1 cellular context compared by ENCODE assay signal in the genomic region with DNA sequence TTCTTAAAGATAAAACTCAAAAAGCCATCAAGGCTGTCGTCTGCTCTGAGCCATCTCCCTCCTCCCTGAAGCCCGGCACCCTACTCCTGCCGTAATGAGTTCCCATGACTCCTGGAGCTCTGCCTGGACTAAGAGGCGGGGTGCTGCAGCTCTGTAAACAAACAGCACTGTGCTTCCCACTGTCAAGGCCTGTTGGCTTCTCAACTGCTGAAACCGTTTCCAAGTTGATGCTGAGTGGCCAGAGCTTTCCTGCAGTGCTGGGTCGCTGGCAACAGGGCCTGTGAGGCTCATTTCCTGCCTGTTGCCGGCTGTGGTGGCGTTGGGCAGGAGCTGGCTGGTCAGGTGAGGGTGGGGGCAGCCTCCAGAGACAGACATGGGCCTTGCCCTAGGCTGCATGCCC.
TF ChIP-seq lines count a peak whose summit lies in the region.

No MANE protein-coding gene starts in this region.

TF ChIP-seq in HepG2, 621 proteins besides CTCF, POLR2A, EP300 and RAD21 (continued from another document and continues in another):
- TF ChIP-seq, protein P1, sequence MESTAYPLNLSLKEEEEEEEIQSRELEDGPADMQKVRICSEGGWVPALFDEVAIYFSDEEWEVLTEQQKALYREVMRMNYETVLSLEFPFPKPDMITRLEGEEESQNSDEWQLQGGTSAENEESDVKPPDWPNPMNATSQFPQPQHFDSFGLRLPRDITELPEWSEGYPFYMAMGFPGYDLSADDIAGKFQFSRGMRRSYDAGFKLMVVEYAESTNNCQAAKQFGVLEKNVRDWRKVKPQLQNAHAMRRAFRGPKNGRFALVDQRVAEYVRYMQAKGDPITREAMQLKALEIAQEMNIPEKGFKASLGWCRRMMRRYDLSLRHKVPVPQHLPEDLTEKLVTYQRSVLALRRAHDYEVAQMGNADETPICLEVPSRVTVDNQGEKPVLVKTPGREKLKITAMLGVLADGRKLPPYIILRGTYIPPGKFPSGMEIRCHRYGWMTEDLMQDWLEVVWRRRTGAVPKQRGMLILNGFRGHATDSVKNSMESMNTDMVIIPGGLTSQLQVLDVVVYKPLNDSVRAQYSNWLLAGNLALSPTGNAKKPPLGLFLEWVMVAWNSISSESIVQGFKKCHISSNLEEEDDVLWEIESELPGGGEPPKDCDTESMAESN (CRISPR knock-in tag; conservative IDR thresholded peaks at IDR 0.05), result no peak
- TF ChIP-seq, protein P2, sequence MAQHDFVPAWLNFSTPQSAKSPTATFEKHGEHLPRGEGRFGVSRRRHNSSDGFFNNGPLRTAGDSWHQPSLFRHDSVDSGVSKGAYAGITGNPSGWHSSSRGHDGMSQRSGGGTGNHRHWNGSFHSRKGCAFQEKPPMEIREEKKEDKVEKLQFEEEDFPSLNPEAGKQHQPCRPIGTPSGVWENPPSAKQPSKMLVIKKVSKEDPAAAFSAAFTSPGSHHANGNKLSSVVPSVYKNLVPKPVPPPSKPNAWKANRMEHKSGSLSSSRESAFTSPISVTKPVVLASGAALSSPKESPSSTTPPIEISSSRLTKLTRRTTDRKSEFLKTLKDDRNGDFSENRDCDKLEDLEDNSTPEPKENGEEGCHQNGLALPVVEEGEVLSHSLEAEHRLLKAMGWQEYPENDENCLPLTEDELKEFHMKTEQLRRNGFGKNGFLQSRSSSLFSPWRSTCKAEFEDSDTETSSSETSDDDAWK (CRISPR knock-in tag; IDR thresholded peaks at IDR 0.05), result no peak
- TF ChIP-seq ZNF556 (CRISPR knock-in tag; IDR thresholded peaks at IDR 0.05; ENCODE audit: borderline replicate concordance) (no peak), NFKB2 (CRISPR knock-in tag; IDR thresholded peaks at IDR 0.05; ENCODE audit: borderline replicate concordance) (no peak), TBX3 (IDR thresholded peaks at IDR 0.05; ENCODE audit: borderline replicate concordance) (no peak), NFKBIZ (CRISPR knock-in tag; IDR thresholded peaks at IDR 0.05) (no peak), ZNF790 (CRISPR knock-in tag; IDR thresholded peaks at IDR 0.05; ENCODE audit: borderline replicate concordance) (no peak), ZNF501 (CRISPR knock-in tag; IDR thresholded peaks at IDR 0.05) (no peak), MAFF (IDR thresholded peaks at IDR 0.05; ENCODE audit: low read depth, low read length) (no peak), ZFX (CRISPR knock-in tag; IDR thresholded peaks at IDR 0.05; ENCODE audit: low read depth) (peak; percentile 72), ZFP82 (CRISPR knock-in tag; IDR thresholded peaks at IDR 0.05; ENCODE audit: borderline replicate concordance) (no peak), KAT7 (CRISPR knock-in tag; IDR thresholded peaks at IDR 0.05; ENCODE audit: borderline replicate concordance) (no peak), FOXO1 (CRISPR knock-in tag; IDR thresholded peaks at IDR 0.05) (peak; percentile 13; the same call in 1 of the 2 replicates), GABPA (IDR thresholded peaks at IDR 0.05; ENCODE audit: low read depth, low read length) (no peak), GABPA (CRISPR knock-in tag; IDR thresholded peaks at IDR 0.05; ENCODE audit: low read depth) (no peak), NONO (IDR thresholded peaks at IDR 0.05) (no peak), NONO (CRISPR knock-in tag; conservative IDR thresholded peaks at IDR 0.05) (no peak), MBNL3 (CRISPR knock-in tag; conservative IDR thresholded peaks at IDR 0.05) (no peak), IKZF4 (CRISPR knock-in tag; IDR thresholded peaks at IDR 0.05; ENCODE audit: borderline replicate concordance, low read depth, not compliant biosample characterization) (no peak), ZNF136 (CRISPR knock-in tag; IDR thresholded peaks at IDR 0.05; ENCODE audit: low read depth) (no peak)
- TF ChIP-seq, protein P3, sequence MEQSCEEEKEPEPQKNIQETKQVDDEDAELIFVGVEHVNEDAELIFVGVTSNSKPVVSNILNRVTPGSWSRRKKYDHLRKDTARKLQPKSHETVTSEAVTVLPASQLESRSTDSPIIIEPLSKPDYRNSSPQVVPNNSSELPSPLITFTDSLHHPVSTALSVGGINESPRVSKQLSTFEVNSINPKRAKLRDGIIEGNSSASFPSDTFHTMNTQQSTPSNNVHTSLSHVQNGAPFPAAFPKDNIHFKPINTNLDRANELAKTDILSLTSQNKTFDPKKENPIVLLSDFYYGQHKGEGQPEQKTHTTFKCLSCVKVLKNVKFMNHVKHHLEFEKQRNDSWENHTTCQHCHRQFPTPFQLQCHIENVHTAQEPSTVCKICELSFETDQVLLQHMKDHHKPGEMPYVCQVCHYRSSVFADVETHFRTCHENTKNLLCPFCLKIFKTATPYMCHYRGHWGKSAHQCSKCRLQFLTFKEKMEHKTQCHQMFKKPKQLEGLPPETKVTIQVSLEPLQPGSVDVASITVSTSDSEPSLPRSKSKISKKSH (CRISPR knock-in tag; IDR thresholded peaks at IDR 0.05; ENCODE audit: borderline replicate concordance), result no peak
- TF ChIP-seq, protein P4, sequence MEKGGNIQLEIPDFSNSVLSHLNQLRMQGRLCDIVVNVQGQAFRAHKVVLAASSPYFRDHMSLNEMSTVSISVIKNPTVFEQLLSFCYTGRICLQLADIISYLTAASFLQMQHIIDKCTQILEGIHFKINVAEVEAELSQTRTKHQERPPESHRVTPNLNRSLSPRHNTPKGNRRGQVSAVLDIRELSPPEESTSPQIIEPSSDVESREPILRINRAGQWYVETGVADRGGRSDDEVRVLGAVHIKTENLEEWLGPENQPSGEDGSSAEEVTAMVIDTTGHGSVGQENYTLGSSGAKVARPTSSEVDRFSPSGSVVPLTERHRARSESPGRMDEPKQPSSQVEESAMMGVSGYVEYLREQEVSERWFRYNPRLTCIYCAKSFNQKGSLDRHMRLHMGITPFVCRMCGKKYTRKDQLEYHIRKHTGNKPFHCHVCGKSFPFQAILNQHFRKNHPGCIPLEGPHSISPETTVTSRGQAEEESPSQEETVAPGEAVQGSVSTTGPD (CRISPR knock-in tag; IDR thresholded peaks at IDR 0.05), result no peak
- TF ChIP-seq, protein P5, sequence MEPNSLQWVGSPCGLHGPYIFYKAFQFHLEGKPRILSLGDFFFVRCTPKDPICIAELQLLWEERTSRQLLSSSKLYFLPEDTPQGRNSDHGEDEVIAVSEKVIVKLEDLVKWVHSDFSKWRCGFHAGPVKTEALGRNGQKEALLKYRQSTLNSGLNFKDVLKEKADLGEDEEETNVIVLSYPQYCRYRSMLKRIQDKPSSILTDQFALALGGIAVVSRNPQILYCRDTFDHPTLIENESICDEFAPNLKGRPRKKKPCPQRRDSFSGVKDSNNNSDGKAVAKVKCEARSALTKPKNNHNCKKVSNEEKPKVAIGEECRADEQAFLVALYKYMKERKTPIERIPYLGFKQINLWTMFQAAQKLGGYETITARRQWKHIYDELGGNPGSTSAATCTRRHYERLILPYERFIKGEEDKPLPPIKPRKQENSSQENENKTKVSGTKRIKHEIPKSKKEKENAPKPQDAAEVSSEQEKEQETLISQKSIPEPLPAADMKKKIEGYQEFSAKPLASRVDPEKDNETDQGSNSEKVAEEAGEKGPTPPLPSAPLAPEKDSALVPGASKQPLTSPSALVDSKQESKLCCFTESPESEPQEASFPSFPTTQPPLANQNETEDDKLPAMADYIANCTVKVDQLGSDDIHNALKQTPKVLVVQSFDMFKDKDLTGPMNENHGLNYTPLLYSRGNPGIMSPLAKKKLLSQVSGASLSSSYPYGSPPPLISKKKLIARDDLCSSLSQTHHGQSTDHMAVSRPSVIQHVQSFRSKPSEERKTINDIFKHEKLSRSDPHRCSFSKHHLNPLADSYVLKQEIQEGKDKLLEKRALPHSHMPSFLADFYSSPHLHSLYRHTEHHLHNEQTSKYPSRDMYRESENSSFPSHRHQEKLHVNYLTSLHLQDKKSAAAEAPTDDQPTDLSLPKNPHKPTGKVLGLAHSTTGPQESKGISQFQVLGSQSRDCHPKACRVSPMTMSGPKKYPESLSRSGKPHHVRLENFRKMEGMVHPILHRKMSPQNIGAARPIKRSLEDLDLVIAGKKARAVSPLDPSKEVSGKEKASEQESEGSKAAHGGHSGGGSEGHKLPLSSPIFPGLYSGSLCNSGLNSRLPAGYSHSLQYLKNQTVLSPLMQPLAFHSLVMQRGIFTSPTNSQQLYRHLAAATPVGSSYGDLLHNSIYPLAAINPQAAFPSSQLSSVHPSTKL (CRISPR knock-in tag; IDR thresholded peaks at IDR 0.05), result 0 out of 2 replicates have a peak, but pooled peaks have one; percentile 15
- TF ChIP-seq, protein P6, sequence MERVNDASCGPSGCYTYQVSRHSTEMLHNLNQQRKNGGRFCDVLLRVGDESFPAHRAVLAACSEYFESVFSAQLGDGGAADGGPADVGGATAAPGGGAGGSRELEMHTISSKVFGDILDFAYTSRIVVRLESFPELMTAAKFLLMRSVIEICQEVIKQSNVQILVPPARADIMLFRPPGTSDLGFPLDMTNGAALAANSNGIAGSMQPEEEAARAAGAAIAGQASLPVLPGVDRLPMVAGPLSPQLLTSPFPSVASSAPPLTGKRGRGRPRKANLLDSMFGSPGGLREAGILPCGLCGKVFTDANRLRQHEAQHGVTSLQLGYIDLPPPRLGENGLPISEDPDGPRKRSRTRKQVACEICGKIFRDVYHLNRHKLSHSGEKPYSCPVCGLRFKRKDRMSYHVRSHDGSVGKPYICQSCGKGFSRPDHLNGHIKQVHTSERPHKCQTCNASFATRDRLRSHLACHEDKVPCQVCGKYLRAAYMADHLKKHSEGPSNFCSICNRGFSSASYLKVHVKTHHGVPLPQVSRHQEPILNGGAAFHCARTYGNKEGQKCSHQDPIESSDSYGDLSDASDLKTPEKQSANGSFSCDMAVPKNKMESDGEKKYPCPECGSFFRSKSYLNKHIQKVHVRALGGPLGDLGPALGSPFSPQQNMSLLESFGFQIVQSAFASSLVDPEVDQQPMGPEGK (CRISPR knock-in tag; IDR thresholded peaks at IDR 0.05), result no peak
- TF ChIP-seq, protein P7, sequence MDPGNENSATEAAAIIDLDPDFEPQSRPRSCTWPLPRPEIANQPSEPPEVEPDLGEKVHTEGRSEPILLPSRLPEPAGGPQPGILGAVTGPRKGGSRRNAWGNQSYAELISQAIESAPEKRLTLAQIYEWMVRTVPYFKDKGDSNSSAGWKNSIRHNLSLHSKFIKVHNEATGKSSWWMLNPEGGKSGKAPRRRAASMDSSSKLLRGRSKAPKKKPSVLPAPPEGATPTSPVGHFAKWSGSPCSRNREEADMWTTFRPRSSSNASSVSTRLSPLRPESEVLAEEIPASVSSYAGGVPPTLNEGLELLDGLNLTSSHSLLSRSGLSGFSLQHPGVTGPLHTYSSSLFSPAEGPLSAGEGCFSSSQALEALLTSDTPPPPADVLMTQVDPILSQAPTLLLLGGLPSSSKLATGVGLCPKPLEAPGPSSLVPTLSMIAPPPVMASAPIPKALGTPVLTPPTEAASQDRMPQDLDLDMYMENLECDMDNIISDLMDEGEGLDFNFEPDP (CRISPR knock-in tag; conservative IDR thresholded peaks at IDR 0.05), result no peak
- TF ChIP-seq, protein P8, sequence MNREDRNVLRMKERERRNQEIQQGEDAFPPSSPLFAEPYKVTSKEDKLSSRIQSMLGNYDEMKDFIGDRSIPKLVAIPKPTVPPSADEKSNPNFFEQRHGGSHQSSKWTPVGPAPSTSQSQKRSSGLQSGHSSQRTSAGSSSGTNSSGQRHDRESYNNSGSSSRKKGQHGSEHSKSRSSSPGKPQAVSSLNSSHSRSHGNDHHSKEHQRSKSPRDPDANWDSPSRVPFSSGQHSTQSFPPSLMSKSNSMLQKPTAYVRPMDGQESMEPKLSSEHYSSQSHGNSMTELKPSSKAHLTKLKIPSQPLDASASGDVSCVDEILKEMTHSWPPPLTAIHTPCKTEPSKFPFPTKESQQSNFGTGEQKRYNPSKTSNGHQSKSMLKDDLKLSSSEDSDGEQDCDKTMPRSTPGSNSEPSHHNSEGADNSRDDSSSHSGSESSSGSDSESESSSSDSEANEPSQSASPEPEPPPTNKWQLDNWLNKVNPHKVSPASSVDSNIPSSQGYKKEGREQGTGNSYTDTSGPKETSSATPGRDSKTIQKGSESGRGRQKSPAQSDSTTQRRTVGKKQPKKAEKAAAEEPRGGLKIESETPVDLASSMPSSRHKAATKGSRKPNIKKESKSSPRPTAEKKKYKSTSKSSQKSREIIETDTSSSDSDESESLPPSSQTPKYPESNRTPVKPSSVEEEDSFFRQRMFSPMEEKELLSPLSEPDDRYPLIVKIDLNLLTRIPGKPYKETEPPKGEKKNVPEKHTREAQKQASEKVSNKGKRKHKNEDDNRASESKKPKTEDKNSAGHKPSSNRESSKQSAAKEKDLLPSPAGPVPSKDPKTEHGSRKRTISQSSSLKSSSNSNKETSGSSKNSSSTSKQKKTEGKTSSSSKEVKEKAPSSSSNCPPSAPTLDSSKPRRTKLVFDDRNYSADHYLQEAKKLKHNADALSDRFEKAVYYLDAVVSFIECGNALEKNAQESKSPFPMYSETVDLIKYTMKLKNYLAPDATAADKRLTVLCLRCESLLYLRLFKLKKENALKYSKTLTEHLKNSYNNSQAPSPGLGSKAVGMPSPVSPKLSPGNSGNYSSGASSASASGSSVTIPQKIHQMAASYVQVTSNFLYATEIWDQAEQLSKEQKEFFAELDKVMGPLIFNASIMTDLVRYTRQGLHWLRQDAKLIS (CRISPR knock-in tag; IDR thresholded peaks at IDR 0.05), result no peak
- TF ChIP-seq, protein P9, sequence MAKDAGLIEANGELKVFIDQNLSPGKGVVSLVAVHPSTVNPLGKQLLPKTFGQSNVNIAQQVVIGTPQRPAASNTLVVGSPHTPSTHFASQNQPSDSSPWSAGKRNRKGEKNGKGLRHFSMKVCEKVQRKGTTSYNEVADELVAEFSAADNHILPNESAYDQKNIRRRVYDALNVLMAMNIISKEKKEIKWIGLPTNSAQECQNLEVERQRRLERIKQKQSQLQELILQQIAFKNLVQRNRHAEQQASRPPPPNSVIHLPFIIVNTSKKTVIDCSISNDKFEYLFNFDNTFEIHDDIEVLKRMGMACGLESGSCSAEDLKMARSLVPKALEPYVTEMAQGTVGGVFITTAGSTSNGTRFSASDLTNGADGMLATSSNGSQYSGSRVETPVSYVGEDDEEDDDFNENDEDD (CRISPR knock-in tag; IDR thresholded peaks at IDR 0.05; ENCODE audit: borderline replicate concordance), result no peak
- TF ChIP-seq, protein P10, sequence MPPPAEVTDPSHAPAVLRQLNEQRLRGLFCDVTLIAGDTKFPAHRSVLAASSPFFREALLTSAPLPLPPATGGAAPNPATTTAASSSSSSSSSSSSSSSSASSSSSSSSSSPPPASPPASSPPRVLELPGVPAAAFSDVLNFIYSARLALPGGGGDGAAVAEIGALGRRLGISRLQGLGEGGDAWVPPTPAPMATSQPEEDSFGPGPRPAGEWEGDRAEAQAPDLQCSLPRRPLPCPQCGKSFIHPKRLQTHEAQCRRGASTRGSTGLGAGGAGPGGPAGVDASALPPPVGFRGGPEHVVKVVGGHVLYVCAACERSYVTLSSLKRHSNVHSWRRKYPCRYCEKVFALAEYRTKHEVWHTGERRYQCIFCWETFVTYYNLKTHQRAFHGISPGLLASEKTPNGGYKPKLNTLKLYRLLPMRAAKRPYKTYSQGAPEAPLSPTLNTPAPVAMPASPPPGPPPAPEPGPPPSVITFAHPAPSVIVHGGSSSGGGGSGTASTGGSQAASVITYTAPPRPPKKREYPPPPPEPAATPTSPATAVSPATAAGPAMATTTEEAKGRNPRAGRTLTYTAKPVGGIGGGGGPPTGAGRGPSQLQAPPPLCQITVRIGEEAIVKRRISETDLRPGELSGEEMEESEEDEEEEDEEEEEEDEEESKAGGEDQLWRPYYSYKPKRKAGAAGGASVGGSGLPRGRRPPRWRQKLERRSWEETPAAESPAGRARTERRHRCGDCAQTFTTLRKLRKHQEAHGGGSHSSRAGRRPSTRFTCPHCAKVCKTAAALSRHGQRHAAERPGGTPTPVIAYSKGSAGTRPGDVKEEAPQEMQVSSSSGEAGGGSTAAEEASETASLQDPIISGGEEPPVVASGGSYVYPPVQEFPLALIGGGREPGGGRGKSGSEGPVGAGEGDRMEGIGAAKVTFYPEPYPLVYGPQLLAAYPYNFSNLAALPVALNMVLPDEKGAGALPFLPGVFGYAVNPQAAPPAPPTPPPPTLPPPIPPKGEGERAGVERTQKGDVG (CRISPR knock-in tag; IDR thresholded peaks at IDR 0.05; ENCODE audit: borderline replicate concordance), result no peak
